ENCODE assay signal across 13 cellular contexts in genomic region chr9:97293827-97294226, GRCh38.
"Had no signal": no experiment of that assay in that cellular context is flagged by ENCODE, and none has a peak within 500 bp of the region (broad histone marks: within the 10 kb centered on the region; RNA-seq: fewer than 3 reads in every experiment).

No MANE protein-coding gene starts in this region.

- H3K4me2 ChIP-seq: hepatocyte had no signal

- H3K4me3 Mint-ChIP-seq: activated naive CD8-positive, alpha-beta T cell treated with anti-CD3 and anti-CD28 coated beads for 36 hours; activated T-helper 1 cell treated with anti-CD3 and anti-CD28 coated beads, Interleukin-12 subunit alpha, Interleukin-12 subunit beta, Interleukin-2, Interleukin-4 antibody, amounts not matched to agents 30 ng/mL and 10 ng/mL and 1 ng/mL, durations not matched to agents 14 hours and 24 hours and 36 hours; effector memory CD8-positive, alpha-beta T cell; neural crest cell; WTC11 had no signal

- H3K27ac ChIP-seq: hepatocyte, transverse colon had no signal

- ATAC-seq: effector memory CD8-positive, alpha-beta T cell had no signal

- DNase-seq: activated CD4-positive, alpha-beta T cell treated with anti-CD3 and anti-CD28 coated beads for 48 hours; activated naive CD8-positive, alpha-beta T cell treated with anti-CD3 and anti-CD28 coated beads for 36 hours; aorta; cerebellar nuclear complex; effector memory CD8-positive, alpha-beta T cell; stimulated activated CD4-positive, alpha-beta T cell treated with anti-CD3 and anti-CD28 coated beads, Interleukin-15, amount 100 ng/mL, for 24 hours; stimulated activated CD4-positive, alpha-beta T cell treated with anti-CD3 and anti-CD28 coated beads, Interleukin-4, amount 100 ng/mL, for 24 hours; stimulated activated naive CD4-positive, alpha-beta T cell treated with Interleukin-2 at 50 U/mL for 16 hours; transverse colon had no signal

- H3K79me2 ChIP-seq: hepatocyte had no signal

- H3K27me3 ChIP-seq: hepatocyte, transverse colon had no signal

- H3K4me3 ChIP-seq: hepatocyte, transverse colon had no signal

- H3K27ac Mint-ChIP-seq: activated naive CD8-positive, alpha-beta T cell treated with anti-CD3 and anti-CD28 coated beads for 36 hours; activated T-helper 1 cell treated with anti-CD3 and anti-CD28 coated beads, Interleukin-12 subunit alpha, Interleukin-12 subunit beta, Interleukin-2, Interleukin-4 antibody, amounts not matched to agents 30 ng/mL and 10 ng/mL and 1 ng/mL, durations not matched to agents 14 hours and 24 hours and 36 hours had no signal

- H3K27me3 Mint-ChIP-seq: activated naive CD8-positive, alpha-beta T cell treated with anti-CD3 and anti-CD28 coated beads for 36 hours; effector memory CD8-positive, alpha-beta T cell had no signal

- H3K4me1 ChIP-seq: transverse colon had no signal

- H2AFZ ChIP-seq: hepatocyte had no signal
